ENCODE assay signal across 14 cellular contexts in genomic region chr19:51002101-51002532, GRCh38. TPM values are rescaled to one million over a fixed set of nuclear protein-coding genes. Genes with fewer than 3 reads are reported as not detected.
A peak's percentile ranks its signal among the peaks of the same experiment; 100 is the strongest.
DNase-seq lines count a peak whose midpoint lies in the region; ATAC-seq and TF ChIP-seq lines count a peak whose summit lies in the region.
"Had no signal": no experiment of that assay in that cellular context is flagged by ENCODE, and none has a peak within 500 bp of the region (broad histone marks: within the 10 kb centered on the region; RNA-seq: fewer than 3 reads in every experiment).

No MANE protein-coding gene starts in this region.

- POLR2A ChIA-PET in PC-3 (lab: Charles Lee; ENCODE audit: unreplicated experiment) = no interaction called here

- H3K4me1 ChIP-seq in PC-3 (ENCODE audit: insufficient read depth, low read length) (peaks cover 11% of the 10 kb centered on the region), suprapubic skin (peaks cover 21% of the 10 kb centered on the region)
- H3K4me1 ChIP-seq: thyroid gland had no signal

- peak overlapping the region; percentile 14; the same call in 1 of the 2 replicates for H3K4me3 ChIP-seq in PC-3 (ENCODE audit: low read length)
- peak overlapping the region; percentile 41; the same call in 1 of the 2 replicates for H3K4me3 ChIP-seq in iPS-18c (ENCODE audit: insufficient read depth, low read depth, low read length)
- peak overlapping the region; percentile 35 for H3K4me3 ChIP-seq in suprapubic skin
- H3K4me3 ChIP-seq: thyroid gland had no signal

- intact Hi-C loops in PC-3 (cut with micrococcal nuclease) = no loop called here

- no peak for DNase-seq in PC-3
- DNase-seq in suprapubic skin (ENCODE audit: low spot score in 2 of 2) = no peak
- DNase-seq: central memory CD4-positive, alpha-beta T cell; KG1; kidney; midbrain; NCI-H2171 treated with DMSO at 0.1 percent for 48 hours; stimulated activated CD4-positive, alpha-beta T cell treated with anti-CD3 and anti-CD28 coated beads, Interleukin-4, amount 100 ng/mL, for 24 hours; thyroid gland had no signal

- H3K9me3 ChIP-seq in PC-3 (ENCODE audit: low read length) (no peaks in the 10 kb centered on the region), iPS-18c (ENCODE audit: control insufficient read depth, insufficient read depth, low read length) (no peaks in the 10 kb centered on the region), suprapubic skin (no peaks in the 10 kb centered on the region)
- H3K9me3 ChIP-seq: thyroid gland had no signal

- no peaks in the 10 kb centered on the region for H3K9me2 ChIP-seq in PC-3 (replicated peaks; ENCODE audit: low read length)

- ATAC-seq in PC-3 (no peak), HG03571 (IDR thresholded peaks at IDR 0.05; ENCODE audit: unreplicated experiment) (no peak), HG02885 (IDR thresholded peaks at IDR 0.05; ENCODE audit: poor library complexity, unreplicated experiment) (no peak), HG03460 (IDR thresholded peaks at IDR 0.05; ENCODE audit: unreplicated experiment) (no peak)

- TF ChIP-seq POLR2A in suprapubic skin (IDR thresholded peaks at IDR 0.05) = no peak

- H3K27ac ChIP-seq in PC-3 (ENCODE audit: low read length) = no peak overlapping the region
- H3K27ac ChIP-seq in suprapubic skin = peak overlapping the region; percentile 65
- H3K27ac ChIP-seq: thyroid gland had no signal

- no TSS peak for BruUV-seq in PC-3 (replicated peaks; lab: Mats Ljungman, UMichigan)

- 26% methylated on average over 12 of the region's 12 CpGs for WGBS in suprapubic skin

- H3K36me3 ChIP-seq in PC-3 (ENCODE audit: low read depth, low read length) (no peaks in the 10 kb centered on the region), suprapubic skin (no peaks in the 10 kb centered on the region)
- H3K36me3 ChIP-seq: thyroid gland had no signal

- H4K20me1 ChIP-seq in PC-3 (ENCODE audit: low read length) = no peaks in the 10 kb centered on the region

- TF ChIP-seq CTCF in PC-3 (conservative IDR thresholded peaks at IDR 0.05; ENCODE audit: low read depth, low read length) (no peak), suprapubic skin (IDR thresholded peaks at IDR 0.05) (no peak)

- no peaks in the 10 kb centered on the region for H3F3A ChIP-seq in PC-3 (ENCODE audit: low read length, unreplicated experiment)

- CTCF ChIA-PET in PC-3 (lab: Charles Lee) = interaction anchor here (0.6 kb wide), 1 partner anchor 277 kb away, joined by 4 read pairs; no protein-coding TSS in a partner anchor

- H2AFZ ChIP-seq in PC-3 (ENCODE audit: low read length) = peak overlapping the region; percentile 40; the same call in 1 of the 2 replicates

- H3K79me2 ChIP-seq in PC-3 (ENCODE audit: low read length) = no peaks in the 10 kb centered on the region

- H3K9ac ChIP-seq in PC-3 (ENCODE audit: low read length) = no peak overlapping the region

- TF ChIP-seq EP300 in suprapubic skin (IDR thresholded peaks at IDR 0.05) = no peak

- H3K27me3 ChIP-seq in PC-3 (ENCODE audit: low read length) (peaks cover 3% of the 10 kb centered on the region; the same call in 1 of the 2 replicates), suprapubic skin (peaks cover 53% of the 10 kb centered on the region)

- H3K4me2 ChIP-seq in PC-3 (ENCODE audit: low read length) = peak overlapping the region; percentile 44

RNA-seq across cellular contexts. Expression of gene KLK8, which starts 0.7 kb away (rescaled TPM):
- 2.3 TPM in 1 of 2 replicates, not detected in the other for total RNA-seq in PC-3 (2014; rRNA removed)
- total RNA-seq in suprapubic skin = 100 to 1,000 TPM in 1 of 4 donors, 10 to 100 TPM in 3; 19.7 to 126 (median 87.2) TPM
- total RNA-seq: activated CD8-positive, alpha-beta T cell treated with anti-CD3 and anti-CD28 coated beads, Interleukin-2, amount 10 ng/mL, durations not matched to agents 7 days and 5 days had no signal

RNA-seq across cellular contexts. Expression of gene KLK10, which starts 17.4 kb away (rescaled TPM):
- total RNA-seq in PC-3 (2014; rRNA removed) = 1.2 and 2.9 TPM in 2 replicates
- 10 to 100 TPM; 45.2 to 85.3 (median 53.9) TPM for total RNA-seq in suprapubic skin
- total RNA-seq: activated CD8-positive, alpha-beta T cell treated with anti-CD3 and anti-CD28 coated beads, Interleukin-2, amount 10 ng/mL, durations not matched to agents 7 days and 5 days had no signal

RNA-seq across cellular contexts. Expression of gene KLK7, which starts 18.4 kb away (rescaled TPM):
- total RNA-seq in PC-3 (2014; rRNA removed) (0.23 and 3.6 TPM in 2 replicates), suprapubic skin (100 to 1,000 TPM in 3 of 4 donors, 10 to 100 TPM in 1; 48.3 to 418 (median 218) TPM)
- total RNA-seq: activated CD8-positive, alpha-beta T cell treated with anti-CD3 and anti-CD28 coated beads, Interleukin-2, amount 10 ng/mL, durations not matched to agents 7 days and 5 days had no signal

RNA-seq across cellular contexts. Expression of gene KLK11, which starts 24.3 kb away (rescaled TPM):
- total RNA-seq in PC-3 (2014; rRNA removed) (0.23 TPM in 1 of 2 replicates, not detected in the other), suprapubic skin (100 to 1,000 TPM; 173 to 372 (median 269) TPM)
- total RNA-seq: activated CD8-positive, alpha-beta T cell treated with anti-CD3 and anti-CD28 coated beads, Interleukin-2, amount 10 ng/mL, durations not matched to agents 7 days and 5 days had no signal

RNA-seq across cellular contexts. Expression of gene KLK12, which starts 32.7 kb away (rescaled TPM):
- not detected in 2 replicates for total RNA-seq in PC-3 (2014; rRNA removed)
- total RNA-seq in suprapubic skin = 1 to 10 TPM in 2 of 4 donors, not detected in 2; 2.6 to 5.0 TPM
- total RNA-seq: activated CD8-positive, alpha-beta T cell treated with anti-CD3 and anti-CD28 coated beads, Interleukin-2, amount 10 ng/mL, durations not matched to agents 7 days and 5 days; kidney; thyroid gland had no signal

Comparison
In these comparisons a context has a peak if more than half of its experiments do, and no peak if none do; other contexts are left out.
1. RNA of gene KLK10, which starts 17.4 kb away (total RNA-seq): 45.2 to 85.3 TPM in suprapubic skin; 1.2 to 2.9 TPM in PC-3; every median in the first group is over 10 times any median in the second.
2. RNA of gene KLK7, which starts 18.4 kb away (total RNA-seq): 48.3 to 418 TPM in suprapubic skin; 0.23 to 3.6 TPM in PC-3; every median in the first group is over 10 times any median in the second.
3. Peak in every context shown above with its lines, with median percentiles within 50 percentile points of each other: H3K4me3 ChIP-seq.